ENCODE assay signal across 8 cellular contexts in genomic region chr16:1983544-1984346, GRCh38. TPM values are rescaled to one million over a fixed set of nuclear protein-coding genes. Genes with fewer than 3 reads are reported as not detected.
DNase-seq lines count a peak whose midpoint lies in the region; ATAC-seq and TF ChIP-seq lines count a peak whose summit lies in the region.

GFER (plus strand) TSS chr16:1984193; CDS start chr16:1984219, 26 bp downstream.

- ATAC-seq in GM18502 (IDR thresholded peaks at IDR 0.05; ENCODE audit: poor library complexity, unreplicated experiment), result peak; percentile 77
- ATAC-seq in HG02870 (IDR thresholded peaks at IDR 0.05; ENCODE audit: unreplicated experiment), result peak; percentile 76

- peaks cover 0 to 6% (median 0%) of the 10 kb centered on the region in 5 experiments for H3K9me3 Mint-ChIP-seq in brain

- H3K36me3 Mint-ChIP-seq in brain, result peaks cover 7% of the 10 kb centered on the region

- peaks cover 46% of the 10 kb centered on the region for H3K4me1 Mint-ChIP-seq in brain

- H3K27me3 Mint-ChIP-seq in brain, result peaks cover 35% of the 10 kb centered on the region

- H3K4me3 ChIP-seq in A673 (ENCODE audit: low read depth, low read length, poor library complexity, severe bottlenecking) (peak within 1 kb of the TSS; percentile 81), rectal smooth muscle tissue (ENCODE audit: low read length) (peak within 1 kb of the TSS; percentile 74)

- POLR2A ChIA-PET in A673 (lab: Charles Lee; ENCODE audit: low non-redundant PET), result interaction anchor here (0.5 kb wide), 1 partner anchor 19 kb away, joined by 9 read pairs; the partner anchor contains the start of gene RPS2

- H3K27ac Mint-ChIP-seq in brain, result peak within 1 kb of the TSS; percentile 79 to 97 (median 88)

- DNase-seq in A673 (ENCODE audit: low spot score) (peak; percentile 87), NCI-H146 (lab: John Stamatoyannopoulos, UW) (peak; percentile 93), T-helper 2 cell (peak; percentile 33 to 81 (median 53)), hypothalamus (lab: John Stamatoyannopoulos, UW) (peak in 50 of 51 donors; percentile 35 to 92 (median 80))

- intact Hi-C loops in A673 (cut with micrococcal nuclease; ENCODE audit: unreplicated experiment), result no loop called here

- peak within 1 kb of the TSS; percentile 70 for H3K27ac ChIP-seq in A673 (ENCODE audit: low read depth, low read length, poor library complexity, severe bottlenecking)
- H3K27ac ChIP-seq in rectal smooth muscle tissue (ENCODE audit: low read depth, low read length), result peak within 1 kb of the TSS; percentile 51

- H3K36me3 ChIP-seq in A673 (ENCODE audit: insufficient read depth, low read length, poor library complexity, severe bottlenecking), result peaks cover 7% of the 10 kb centered on the region
- H3K36me3 ChIP-seq in rectal smooth muscle tissue (ENCODE audit: control insufficient read depth, insufficient read depth, low read length), result peaks cover 7% of the 10 kb centered on the region

- CTCF ChIA-PET in A673 (lab: Charles Lee), result interaction anchor here (0.6 to 0.7 kb wide), 2 partner anchors 157 to 913 kb away, joined by 3 to 8 read pairs; no protein-coding TSS in a partner anchor

- TF ChIP-seq CTCF in A673 (conservative IDR thresholded peaks at IDR 0.05; ENCODE audit: low read depth, low read length) (peak; percentile 45), brain (conservative IDR thresholded peaks at IDR 0.05) (peak; percentile 55 to 76)

- no peaks in the 10 kb centered on the region for H3K27me3 ChIP-seq in A673 (replicated peaks; ENCODE audit: insufficient read depth, low read depth, low read length, poor library complexity)
- peaks cover 20% of the 10 kb centered on the region for H3K27me3 ChIP-seq in rectal smooth muscle tissue (ENCODE audit: control insufficient read depth, insufficient read depth, low read length)

- H3K9ac ChIP-seq in rectal smooth muscle tissue (ENCODE audit: low read length), result peak within 1 kb of the TSS; percentile 51

- H3K4me1 ChIP-seq in A673 (ENCODE audit: insufficient read depth, low read length, poor library complexity, severe bottlenecking) (peaks cover 20% of the 10 kb centered on the region), rectal smooth muscle tissue (ENCODE audit: control insufficient read depth, insufficient read depth, low read length) (peaks cover 7% of the 10 kb centered on the region)

- H3K4me3 Mint-ChIP-seq in brain, result peak within 1 kb of the TSS; percentile 87 to 90 (median 89)

- no TSS peak for BruUV-seq in A673 (replicated peaks; lab: Mats Ljungman, UMichigan)

- no peaks in the 10 kb centered on the region for H3K9me3 ChIP-seq in A673 (ENCODE audit: low read depth, low read length, poor library complexity, severe bottlenecking)

RNA-seq across cellular contexts. Expression of gene GFER, which starts in this region (rescaled TPM):
- 26.2 and 27.4 TPM in 2 replicates for total RNA-seq in A673 (2021)
- 51.7 TPM for polyA plus RNA-seq in brain (ENCODE audit: insufficient read depth, low read depth, low replicate concordance)

Comparison
In these comparisons a context has a peak if more than half of its experiments do, and no peak if none do; other contexts are left out.
1. Peak in every context shown above with its lines: DNase-seq, ATAC-seq, H3K4me3 ChIP-seq and H3K27ac ChIP-seq.